In the genomic region with DNA sequence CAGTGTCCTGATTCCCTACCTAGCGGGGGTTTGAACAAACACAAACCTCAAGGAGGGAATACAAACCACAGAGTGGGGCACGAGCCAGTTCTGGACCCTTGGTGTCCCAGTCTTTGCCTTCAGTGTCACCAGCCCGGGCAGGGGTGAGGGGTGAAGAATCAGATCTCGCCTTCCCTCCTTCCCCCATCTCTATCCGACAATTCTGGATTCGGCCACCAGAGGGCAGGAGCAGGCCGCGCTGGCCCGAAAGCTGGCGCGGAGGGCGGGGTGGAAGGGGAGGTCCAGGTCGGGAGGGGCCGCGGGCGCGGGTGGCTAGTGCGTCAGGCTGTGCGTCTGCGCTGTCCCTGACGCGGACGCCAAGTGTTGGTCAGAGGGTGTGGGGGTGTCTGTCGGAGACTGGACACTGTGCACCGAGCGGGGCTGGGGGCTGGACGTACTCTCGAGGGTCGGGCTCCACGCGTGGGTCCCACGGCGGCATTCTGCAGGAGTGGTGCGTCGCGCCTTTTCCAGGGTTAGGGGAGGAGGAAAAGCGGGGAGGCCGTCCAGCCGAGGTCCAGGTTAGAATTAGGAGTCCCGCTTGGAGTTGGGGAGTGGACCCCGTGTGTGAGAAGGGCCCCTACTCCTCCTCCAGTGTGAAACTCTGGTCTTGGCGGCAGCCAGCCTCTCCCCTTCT, we compare ENCODE assay signal across 8 cellular contexts. TPM values are rescaled to one million over a fixed set of nuclear protein-coding genes. Genes with fewer than 3 reads are reported as not detected.
DNase-seq lines count a peak whose midpoint lies in the region; ATAC-seq and TF ChIP-seq lines count a peak whose summit lies in the region.

No MANE protein-coding gene starts in this region.

- no peak for TF ChIP-seq POLR2A in spleen (IDR thresholded peaks at IDR 0.05)

- ATAC-seq in GM21526 (IDR thresholded peaks at IDR 0.05; ENCODE audit: low FRiP score, unreplicated experiment): no peak

- no TSS peak for BruUV-seq in mammary epithelial cell (replicated peaks; lab: Mats Ljungman, UMichigan)

- H3K27ac ChIP-seq in HEK293 (ENCODE audit: extremely low read depth, low read depth, low read length) (no peak overlapping the region), WERI-Rb-1 (peak overlapping the region; percentile 99), mammary epithelial cell (ENCODE audit: insufficient read depth, low read depth, low read length) (no peak overlapping the region), spleen (no peak overlapping the region)

- H3K79me2 ChIP-seq in mammary epithelial cell (ENCODE audit: insufficient read depth, low read length): no peaks in the 10 kb centered on the region

- in situ Hi-C loops in mammary epithelial cell (cut with MboI; ENCODE audit: low sequenced_read_pairs in 2 of 2): no loop called here

- H3K9me3 ChIP-seq in HEK293 (ENCODE audit: control insufficient read depth, insufficient read depth, low read depth, low read length): no peaks in the 10 kb centered on the region
- H3K9me3 ChIP-seq in WERI-Rb-1 (ENCODE audit: severe bottlenecking): no peaks in the 10 kb centered on the region
- no peaks in the 10 kb centered on the region for H3K9me3 ChIP-seq in mammary epithelial cell (replicated peaks; ENCODE audit: insufficient read depth, low read length)
- H3K9me3 ChIP-seq in spleen: no peaks in the 10 kb centered on the region

- TF ChIP-seq CTCF in HEK293 (tag by site-specific recombination; IDR thresholded peaks at IDR 0.05) (peak; percentile 94), WERI-Rb-1 (IDR thresholded peaks at IDR 0.05; ENCODE audit: low read depth, low read length) (peak; percentile 86), mammary epithelial cell (conservative IDR thresholded peaks at IDR 0.05 in 1 of 2, IDR thresholded peaks at IDR 0.05 in 1 of 2; ENCODE audit: extremely low read depth in 1 of 2, insufficient read depth in 1 of 2, low read depth in 1 of 2, low read length in 2 of 2) (peak; percentile 64 to 90), spleen (IDR thresholded peaks at IDR 0.05 in 8 of 11, conservative IDR thresholded peaks at IDR 0.05 in 3 of 11) (peak; percentile 52 to 91 (median 85))

- H3K4me2 ChIP-seq in mammary epithelial cell (ENCODE audit: insufficient read depth, low read depth, low read length): peak overlapping the region; percentile 97

- peaks cover 2% of the 10 kb centered on the region for H4K20me1 ChIP-seq in mammary epithelial cell (ENCODE audit: insufficient read depth, low read length)

- peak overlapping the region; percentile 90 for H2AFZ ChIP-seq in mammary epithelial cell (ENCODE audit: low read depth, low read length)

- H3K4me3 ChIP-seq in HEK293 (ENCODE audit: low read depth, low read length) (peak overlapping the region; percentile 27), WERI-Rb-1 (ENCODE audit: low read depth, low read length) (peak overlapping the region; percentile 48), mammary epithelial cell (replicated peaks in 1 of 3; ENCODE audit: insufficient read depth in 1 of 3, low read depth in 2 of 3, low read length in 3 of 3) (peak overlapping the region; percentile 26 to 54 (median 49)), spleen (peak overlapping the region in 6 of 8 donors; percentile 15 to 61 (median 20))

- whole genome bisulfite sequencing in mammary epithelial cell (ENCODE audit: low coverage, missing lambda C conversion rate): 4% methylated on average over 5 of the region's 42 CpGs
- WGBS in spleen, 5 donors: 5 to 7% (median 5%) methylated on average over 30 to 42 of the region's 42 CpGs

- H3K36me3 ChIP-seq in HEK293 (ENCODE audit: control insufficient read depth in 2 of 2, insufficient read depth in 1 of 2, low read length in 2 of 2) (no peaks in the 10 kb centered on the region), WERI-Rb-1 (no peaks in the 10 kb centered on the region), mammary epithelial cell (ENCODE audit: insufficient read depth, low read length) (no peaks in the 10 kb centered on the region), spleen (no peaks in the 10 kb centered on the region)

- DNase-seq in COR-L47 (lab: John Stamatoyannopoulos, UW): peak; percentile 91
- DNase-seq in NCI-H2107 (lab: John Stamatoyannopoulos, UW): peak; percentile 84
- DNase-seq in WERI-Rb-1: peak; percentile 94
- peak; percentile 70 for DNase-seq in mammary epithelial cell
- DNase-seq in inferior parietal cortex (ENCODE audit: extremely low spot score): peak; percentile 85
- DNase-seq in spleen: peak; percentile 90

- POLR2A ChIA-PET in HEK293 (lab: Yijun Ruan, JAX): interaction anchor here (0.5 kb wide), 1 partner anchor 31 kb away, joined by 6 read pairs; no protein-coding TSS in a partner anchor

- intact Hi-C loops in mammary epithelial cell (cut with micrococcal nuclease) (loop anchor here (1.0 kb wide), 3 partner anchors 33 to 159 kb away; no protein-coding TSS in a partner anchor), spleen (cut with DNase I; ENCODE audit: low total_unique reads) (no loop called here)

- dilution Hi-C loops in mammary epithelial cell (cut with HindIII; ENCODE audit: low sequenced_read_pairs): loop anchor here (5.0 kb wide), 1 partner anchor 56 kb away; no protein-coding TSS in a partner anchor

- H3K9ac ChIP-seq in mammary epithelial cell (ENCODE audit: insufficient read depth, low read length): no peak overlapping the region

- no peaks in the 10 kb centered on the region for H3K27me3 ChIP-seq in WERI-Rb-1 (ENCODE audit: insufficient read depth, low read depth, severe bottlenecking)
- H3K27me3 ChIP-seq in mammary epithelial cell (ENCODE audit: insufficient read depth, low read length): peaks cover 6% of the 10 kb centered on the region
- H3K27me3 ChIP-seq in spleen (replicated peaks in 1 of 7): peaks cover 12 to 100% (median 84%) of the 10 kb centered on the region in 7 donors

- no peaks in the 10 kb centered on the region for H3K4me1 ChIP-seq in HEK293 (ENCODE audit: control insufficient read depth, insufficient read depth, low read length)
- H3K4me1 ChIP-seq in mammary epithelial cell (ENCODE audit: insufficient read depth, low read length): peaks cover 17% of the 10 kb centered on the region
- H3K4me1 ChIP-seq in spleen: peaks cover 17 to 39% (median 28%) of the 10 kb centered on the region in 6 donors

- CTCF ChIA-PET in HEK293 (lab: Yijun Ruan, JAX) (interaction anchor here (0.5 to 2.8 kb wide), 30 partner anchors 8 to 1058 kb away, joined by 3 to 31 read pairs (median 4); no protein-coding TSS in a partner anchor), mammary epithelial cell (lab: Charles Lee; ENCODE audit: low non-redundant PET) (interaction anchor here (0.6 to 0.7 kb wide), 3 partner anchors 16 to 124 kb away, joined by 3 to 6 read pairs (median 4); no protein-coding TSS in a partner anchor)

TF ChIP-seq in HEK293, 187 proteins besides CTCF, POLR2A, EP300 and RAD21 (continues in another document):
- TF ChIP-seq GLIS1 (tag by site-specific recombination; IDR thresholded peaks at IDR 0.05) (peak; percentile 44; the same call in 1 of the 2 replicates), SP3 (tag by site-specific recombination; IDR thresholded peaks at IDR 0.05) (peak; percentile 60), ZNF521 (tag by site-specific recombination; IDR thresholded peaks at IDR 0.05) (no peak), ZBTB8A (tag by site-specific recombination; IDR thresholded peaks at IDR 0.05) (no peak), ZNF16 (tag by site-specific recombination; IDR thresholded peaks at IDR 0.05; ENCODE audit: low read depth) (no peak), ZBTB20 (tag by site-specific recombination; IDR thresholded peaks at IDR 0.05) (0 out of 2 replicates have a peak, but pooled peaks have one; percentile 14), ZNF626 (tag by site-specific recombination; IDR thresholded peaks at IDR 0.05) (no peak), ZNF843 (tag by site-specific recombination; IDR thresholded peaks at IDR 0.05) (no peak), ZNF830 (tag by site-specific recombination; IDR thresholded peaks at IDR 0.05; ENCODE audit: low read depth) (no peak), ZNF184 (tag by site-specific recombination; IDR thresholded peaks at IDR 0.05) (no peak), ZNF169 (tag by site-specific recombination; IDR thresholded peaks at IDR 0.05) (no peak), ZNF23 (tag by site-specific recombination; IDR thresholded peaks at IDR 0.05; ENCODE audit: borderline replicate concordance) (no peak)
- TF ChIP-seq, protein P1, sequence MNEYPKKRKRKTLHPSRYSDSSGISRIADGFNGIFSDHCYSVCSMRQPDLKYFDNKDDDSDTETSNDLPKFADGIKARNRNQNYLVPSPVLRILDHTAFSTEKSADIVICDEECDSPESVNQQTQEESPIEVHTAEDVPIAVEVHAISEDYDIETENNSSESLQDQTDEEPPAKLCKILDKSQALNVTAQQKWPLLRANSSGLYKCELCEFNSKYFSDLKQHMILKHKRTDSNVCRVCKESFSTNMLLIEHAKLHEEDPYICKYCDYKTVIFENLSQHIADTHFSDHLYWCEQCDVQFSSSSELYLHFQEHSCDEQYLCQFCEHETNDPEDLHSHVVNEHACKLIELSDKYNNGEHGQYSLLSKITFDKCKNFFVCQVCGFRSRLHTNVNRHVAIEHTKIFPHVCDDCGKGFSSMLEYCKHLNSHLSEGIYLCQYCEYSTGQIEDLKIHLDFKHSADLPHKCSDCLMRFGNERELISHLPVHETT (tag by site-specific recombination; IDR thresholded peaks at IDR 0.05): no peak
- TF ChIP-seq, protein P2, sequence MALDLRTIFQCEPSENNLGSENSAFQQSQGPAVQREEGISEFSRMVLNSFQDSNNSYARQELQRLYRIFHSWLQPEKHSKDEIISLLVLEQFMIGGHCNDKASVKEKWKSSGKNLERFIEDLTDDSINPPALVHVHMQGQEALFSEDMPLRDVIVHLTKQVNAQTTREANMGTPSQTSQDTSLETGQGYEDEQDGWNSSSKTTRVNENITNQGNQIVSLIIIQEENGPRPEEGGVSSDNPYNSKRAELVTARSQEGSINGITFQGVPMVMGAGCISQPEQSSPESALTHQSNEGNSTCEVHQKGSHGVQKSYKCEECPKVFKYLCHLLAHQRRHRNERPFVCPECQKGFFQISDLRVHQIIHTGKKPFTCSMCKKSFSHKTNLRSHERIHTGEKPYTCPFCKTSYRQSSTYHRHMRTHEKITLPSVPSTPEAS (tag by site-specific recombination; IDR thresholded peaks at IDR 0.05): no peak

RNA-seq across cellular contexts. Expression of a gene that starts 2.9 kb away (rescaled TPM):
- total RNA-seq in mammary epithelial cell (not detected), spleen (not detected)
- polyA plus RNA-seq in mammary epithelial cell (0.12 TPM), spleen (not detected)
- polyA minus RNA-seq in mammary epithelial cell: not detected

RNA-seq across cellular contexts. Expression of a gene that starts 11.1 kb away (rescaled TPM):
- total RNA-seq in mammary epithelial cell (not detected), spleen (not detected)
- polyA plus RNA-seq in mammary epithelial cell (not detected), spleen (not detected)
- not detected for polyA minus RNA-seq in mammary epithelial cell

RNA-seq across cellular contexts. Expression of a gene that starts 36.6 kb away (rescaled TPM):
- total RNA-seq in mammary epithelial cell: under 1 TPM in 1 of 2 donors, not detected in 1; 0.49 TPM
- 0.08 TPM for polyA plus RNA-seq in mammary epithelial cell
- polyA minus RNA-seq in mammary epithelial cell: not detected
- not detected for total RNA-seq in spleen
- not detected for polyA plus RNA-seq in spleen

RNA-seq across cellular contexts. Expression of a gene that starts 45.2 kb away (rescaled TPM):
- total RNA-seq in mammary epithelial cell (under 1 TPM in 1 of 2 donors, not detected in 1; 0.50 TPM), spleen (under 1 TPM in 1 of 7 donors, not detected in 6; 0.28 TPM)
- polyA plus RNA-seq in mammary epithelial cell (0.01 TPM), spleen (not detected)
- polyA minus RNA-seq in mammary epithelial cell: not detected
